ENCODE assay signal across 24 cellular contexts in the genomic region with DNA sequence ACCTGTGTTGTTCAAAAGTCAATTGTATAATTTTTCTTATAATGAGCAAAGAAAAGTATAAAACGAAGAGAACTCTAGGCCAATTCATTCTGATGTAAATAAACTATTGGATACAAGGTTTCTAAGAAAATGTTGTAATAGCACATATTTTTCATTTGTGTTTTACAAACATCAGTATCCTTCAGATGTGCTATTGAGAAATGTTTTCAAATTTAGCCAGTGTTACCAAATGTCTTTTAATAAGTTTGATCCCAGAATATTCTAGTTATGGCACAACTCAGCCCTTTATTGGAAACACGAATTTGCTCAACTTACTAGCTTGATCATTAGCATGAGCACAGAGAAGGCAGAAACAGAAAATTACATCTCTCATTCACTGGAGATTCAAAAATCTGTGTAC.
"Had no signal": no experiment of that assay in that cellular context is flagged by ENCODE, and none has a peak within 500 bp of the region (broad histone marks: within the 10 kb centered on the region; RNA-seq: fewer than 3 reads in every experiment).

No MANE protein-coding gene starts in this region.

- H3K4me3 ChIP-seq: colonic mucosa, esophagus squamous epithelium, gastrocnemius medialis, heart right ventricle, left lung, lower lobe of right lung, mucosa of descending colon had no signal

- H3K9me3 ChIP-seq: colonic mucosa, esophagus squamous epithelium, gastrocnemius medialis, left lung, lower lobe of right lung, mucosa of descending colon had no signal

- H3K36me3 ChIP-seq: colonic mucosa, esophagus squamous epithelium, gastrocnemius medialis, heart right ventricle, left lung, lower lobe of right lung had no signal

- H3K27ac ChIP-seq: colonic mucosa, epithelial cell of prostate, esophagus squamous epithelium, gastrocnemius medialis, heart right ventricle, left lung, lower lobe of right lung had no signal

- H3K4me1 ChIP-seq: colonic mucosa, esophagus squamous epithelium, gastrocnemius medialis, heart right ventricle, left lung, lower lobe of right lung had no signal

- H3K27me3 ChIP-seq: colonic mucosa, esophagus squamous epithelium, gastrocnemius medialis, heart right ventricle, left lung had no signal

- ATAC-seq: effector memory CD8-positive, alpha-beta T cell; esophagus mucosa; gastrocnemius medialis; heart right ventricle; left cardiac atrium; left lung; left ventricle myocardium superior; lower lobe of right lung; mucosa of descending colon; naive thymus-derived CD8-positive, alpha-beta T cell had no signal

- DNase-seq: colonic mucosa; cortex of kidney; effector CD8-positive, alpha-beta T cell; effector memory CD8-positive, alpha-beta T cell; endodermal cell; erythroblast; esophagus squamous epithelium; foreskin fibroblast; foreskin melanocyte; gastrocnemius medialis; glutamatergic neuron; head of caudate nucleus; heart right ventricle; hippocampal formation; left cardiac atrium; left lung; left ventricle myocardium superior; lower lobe of right lung; mesenchymal stem cell; mucosa of descending colon; naive B cell; naive thymus-derived CD8-positive, alpha-beta T cell had no signal
